9 cellular contexts compared by ENCODE assay signal in the genomic region with DNA sequence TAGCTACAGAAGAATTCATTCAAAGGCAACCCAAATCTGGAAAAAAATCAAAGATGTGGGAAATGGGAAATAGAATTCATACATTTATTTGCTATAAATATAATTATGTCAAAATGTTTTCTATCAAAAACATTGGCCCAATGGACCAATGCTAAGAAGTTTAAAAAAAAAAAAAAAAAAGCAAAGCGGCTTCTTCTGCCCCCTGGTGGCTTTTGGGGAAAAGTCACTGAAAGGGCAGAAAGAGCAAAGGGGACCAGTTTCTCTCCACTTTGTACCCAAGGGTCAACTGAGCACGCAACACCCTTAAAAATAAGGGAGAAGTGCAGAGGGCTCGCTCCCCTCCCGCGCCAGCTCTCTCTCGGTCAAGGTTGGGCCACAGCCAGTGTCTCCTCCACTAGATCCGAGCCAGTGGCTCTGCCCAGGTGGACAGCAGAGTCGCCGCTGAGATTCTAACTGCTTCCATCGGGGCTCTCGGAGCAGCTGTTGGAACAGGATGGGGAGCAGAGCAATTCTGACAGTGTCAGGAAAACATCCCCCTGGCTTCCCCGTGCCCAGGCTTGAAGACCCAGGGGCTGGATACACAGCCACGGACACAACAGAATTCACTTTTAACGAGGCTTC.
DNase-seq lines count a peak whose midpoint lies in the region; ATAC-seq and TF ChIP-seq lines count a peak whose summit lies in the region.
"Had no signal": no experiment of that assay in that cellular context is flagged by ENCODE, and none has a peak within 500 bp of the region (broad histone marks: within the 10 kb centered on the region; RNA-seq: fewer than 3 reads in every experiment).

No MANE protein-coding gene starts in this region.

- H3K27ac Mint-ChIP-seq in immature natural killer cell = no peak overlapping the region
- H3K27ac Mint-ChIP-seq: T-cell had no signal

- peaks cover 9 to 19% (median 15%) of the 10 kb centered on the region in 3 donors for H3K27me3 Mint-ChIP-seq in immature natural killer cell (ENCODE audit: low read depth in 3 of 3)

- CTCF ChIA-PET in HEK293T (lab: Yijun Ruan, JAX) = interaction anchor here (0.7 kb wide), 1 partner anchor 474 kb away, joined by 3 read pairs; no protein-coding TSS in a partner anchor

- DNase-seq in DMS53 (lab: John Stamatoyannopoulos, UW) (peak; percentile 62), HEK293T (ENCODE audit: extremely low spot score) (peak; percentile 65), WERI-Rb-1 (no peak), immature natural killer cell (peak in 2 of 3 donors; percentile 10), tibial nerve (ENCODE audit: low spot score in 2 of 2) (no peak), OCI-M2 (lab: John Stamatoyannopoulos, UW; ENCODE audit: unreplicated experiment) (no peak)

- POLR2A ChIA-PET in HEK293T (lab: Yijun Ruan, JAX) = no interaction called here

- 12 to 33% methylated on average over 10 to 14 of the region's 14 CpGs for WGBS in tibial nerve, 2 donors

- peak; percentile 54 for TF ChIP-seq CTCF in WERI-Rb-1 (IDR thresholded peaks at IDR 0.05; ENCODE audit: low read depth, low read length)
- TF ChIP-seq CTCF in tibial nerve (IDR thresholded peaks at IDR 0.05) = peak; percentile 37 to 58 (median 46)

- no peak for TF ChIP-seq EP300 in tibial nerve (IDR thresholded peaks at IDR 0.05)

- H3K9me3 ChIP-seq in WERI-Rb-1 (ENCODE audit: severe bottlenecking) = no peaks in the 10 kb centered on the region
- no peaks in the 10 kb centered on the region for H3K9me3 ChIP-seq in tibial nerve

- H3K4me1 Mint-ChIP-seq in immature natural killer cell = peaks cover 18 to 31% of the 10 kb centered on the region in 2 donors

- no peak for TF ChIP-seq POLR2A in tibial nerve (IDR thresholded peaks at IDR 0.05)

- H3K4me3 ChIP-seq in WERI-Rb-1 (ENCODE audit: low read depth, low read length) (no peak overlapping the region), tibial nerve (no peak overlapping the region)

- no peaks in the 10 kb centered on the region for H3K36me3 Mint-ChIP-seq in immature natural killer cell
- H3K36me3 Mint-ChIP-seq: T-cell had no signal

- no peaks in the 10 kb centered on the region for H3K36me3 ChIP-seq in WERI-Rb-1
- no peaks in the 10 kb centered on the region for H3K36me3 ChIP-seq in tibial nerve

- no peak overlapping the region for H3K27ac ChIP-seq in WERI-Rb-1
- H3K27ac ChIP-seq in tibial nerve = no peak overlapping the region

- H3K4me3 Mint-ChIP-seq in immature natural killer cell = no peak overlapping the region
- H3K4me3 Mint-ChIP-seq: T-cell had no signal

- peaks cover 0 to 5% (median 0%) of the 10 kb centered on the region in 6 donors for H3K9me3 Mint-ChIP-seq in immature natural killer cell
- H3K9me3 Mint-ChIP-seq: T-cell had no signal

- no peaks in the 10 kb centered on the region for H3K4me1 ChIP-seq in tibial nerve

- ATAC-seq in HG03025 (IDR thresholded peaks at IDR 0.05; ENCODE audit: low FRiP score, unreplicated experiment) (no peak), GM21786 (IDR thresholded peaks at IDR 0.05; ENCODE audit: unreplicated experiment) (no peak)
- ATAC-seq: T-cell had no signal

- no peaks in the 10 kb centered on the region for H3K27me3 ChIP-seq in WERI-Rb-1 (ENCODE audit: insufficient read depth, low read depth, severe bottlenecking)
- H3K27me3 ChIP-seq in tibial nerve = peaks cover 0 to 10% of the 10 kb centered on the region in 2 donors

TF ChIP-seq in HEK293T, 16 proteins besides CTCF, POLR2A, EP300 and RAD21:
- no peak for TF ChIP-seq BHLHE40 (IDR thresholded peaks at IDR 0.05; ENCODE audit: borderline replicate concordance)
- no peak for TF ChIP-seq LEF1 (IDR thresholded peaks at IDR 0.05; ENCODE audit: borderline replicate concordance)
- no peak for TF ChIP-seq TARDBP (IDR thresholded peaks at IDR 0.05)
- peak; percentile 99 for TF ChIP-seq ZNF384 (IDR thresholded peaks at IDR 0.05)
- no peak for TF ChIP-seq HDGF (IDR thresholded peaks at IDR 0.05; ENCODE audit: borderline replicate concordance)

Comparison
In these comparisons a context has a peak if more than half of its experiments do, and no peak if none do; other contexts are left out.
1. DNase-seq: peak in DMS53 (single experiment), HEK293T (single experiment) and immature natural killer cell (2 of 3); none in WERI-Rb-1 (single experiment), tibial nerve (0 of 2) and OCI-M2 (single experiment).